23 cellular contexts compared by ENCODE assay signal in genomic region chr18:42429208-42429607, GRCh38.
"Had no signal": no experiment of that assay in that cellular context is flagged by ENCODE, and none has a peak within 500 bp of the region (broad histone marks: within the 10 kb centered on the region; RNA-seq: fewer than 3 reads in every experiment).

No MANE protein-coding gene starts in this region.

- H3K4me3 ChIP-seq: ascending aorta, body of pancreas, SJSA1 had no signal

- H3K27ac ChIP-seq: ascending aorta, body of pancreas, SJSA1 had no signal

- H3K9me3 Mint-ChIP-seq: activated CD4-positive, alpha-beta memory T cell treated with anti-CD3 and anti-CD28 coated beads for 36 hours; activated CD4-positive, alpha-beta T cell treated with anti-CD3 and anti-CD28 coated beads, Interleukin-2, amount 10 ng/mL, durations not matched to agents 7 days and 5 days; activated naive CD8-positive, alpha-beta T cell treated with anti-CD3 and anti-CD28 coated beads, Interleukin-2, amount 50 U/mL, for 24 hours had no signal

- FAIRE-seq: RCC 7860 had no signal

- H3K9me3 ChIP-seq: ascending aorta, body of pancreas, SJSA1 had no signal

- H3K4me1 ChIP-seq: ascending aorta, body of pancreas, SJSA1 had no signal

- H3K4me1 Mint-ChIP-seq: activated CD4-positive, alpha-beta T cell treated with anti-CD3 and anti-CD28 coated beads, Interleukin-2, amount 10 ng/mL, durations not matched to agents 7 days and 5 days; activated naive CD8-positive, alpha-beta T cell treated with anti-CD3 and anti-CD28 coated beads, Interleukin-2, amount 50 U/mL, for 24 hours had no signal

- H3K36me3 ChIP-seq: ascending aorta, SJSA1 had no signal

- DNase-seq: activated CD4-positive, alpha-beta memory T cell treated with anti-CD3 and anti-CD28 coated beads for 36 hours; activated CD4-positive, alpha-beta T cell treated with anti-CD3 and anti-CD28 coated beads, Interleukin-2, amount 10 ng/mL, durations not matched to agents 7 days and 5 days; activated CD4-positive, CD25-positive, alpha-beta regulatory T cell; activated CD8-positive, alpha-beta memory T cell treated with anti-CD3 and anti-CD28 coated beads for 24 hours; activated effector memory CD4-positive, alpha-beta T cell treated with anti-CD3 and anti-CD28 coated beads, Interleukin-2, amount 50 U/mL, for 16 hours; activated naive CD4-positive, alpha-beta T cell treated with Interleukin-2 at 50 U/mL for 16 hours; activated naive CD8-positive, alpha-beta T cell treated with anti-CD3 and anti-CD28 coated beads, Interleukin-2, amount 50 U/mL, for 24 hours; activated T-cell treated with anti-CD3 and anti-CD28 coated beads, Interleukin-2, amount 50 U/mL, for 4 hours; amniotic stem cell; body of pancreas; MM.1S; NCI-H1105; NCI-H1436; NCI-H187 treated with DMSO at 0.1 percent for 48 hours; NCI-H2081 treated with DMSO at 0.1 percent for 48 hours; NCI-H446; SHP77; SW 1271 had no signal

- H3K27me3 ChIP-seq: ascending aorta, body of pancreas, SJSA1 had no signal

- H3K27ac Mint-ChIP-seq: activated CD4-positive, alpha-beta memory T cell treated with anti-CD3 and anti-CD28 coated beads for 36 hours; activated CD4-positive, alpha-beta T cell treated with anti-CD3 and anti-CD28 coated beads, Interleukin-2, amount 10 ng/mL, durations not matched to agents 7 days and 5 days; activated naive CD4-positive, alpha-beta T cell treated with anti-CD3 and anti-CD28 coated beads, Interleukin-2, amount 50 U/mL, for 72 hours; activated naive CD8-positive, alpha-beta T cell treated with anti-CD3 and anti-CD28 coated beads, Interleukin-2, amount 50 U/mL, for 24 hours had no signal

- H3K36me3 Mint-ChIP-seq: activated CD4-positive, alpha-beta memory T cell treated with anti-CD3 and anti-CD28 coated beads for 36 hours; activated naive CD4-positive, alpha-beta T cell treated with anti-CD3 and anti-CD28 coated beads, Interleukin-2, amount 50 U/mL, for 72 hours had no signal

- ATAC-seq: activated naive CD4-positive, alpha-beta T cell treated with anti-CD3 and anti-CD28 coated beads, Interleukin-2, amount 50 U/mL, for 72 hours; activated naive CD8-positive, alpha-beta T cell treated with anti-CD3 and anti-CD28 coated beads, Interleukin-2, amount 50 U/mL, for 24 hours; activated T-cell treated with anti-CD3 and anti-CD28 coated beads, Interleukin-2, amount 50 U/mL, for 4 hours; body of pancreas; SK-N-SH treated with all-trans-retinoic acid at 6 μM for 48 hours had no signal

- H3K4me3 Mint-ChIP-seq: activated CD4-positive, alpha-beta memory T cell treated with anti-CD3 and anti-CD28 coated beads for 36 hours; activated CD4-positive, alpha-beta T cell treated with anti-CD3 and anti-CD28 coated beads, Interleukin-2, amount 10 ng/mL, durations not matched to agents 7 days and 5 days; activated naive CD8-positive, alpha-beta T cell treated with anti-CD3 and anti-CD28 coated beads, Interleukin-2, amount 50 U/mL, for 24 hours; activated T-cell treated with anti-CD3 and anti-CD28 coated beads, Interleukin-2, amount 50 U/mL, for 4 hours had no signal
